ENCODE assay signal across 18 cellular contexts in the genomic region with DNA sequence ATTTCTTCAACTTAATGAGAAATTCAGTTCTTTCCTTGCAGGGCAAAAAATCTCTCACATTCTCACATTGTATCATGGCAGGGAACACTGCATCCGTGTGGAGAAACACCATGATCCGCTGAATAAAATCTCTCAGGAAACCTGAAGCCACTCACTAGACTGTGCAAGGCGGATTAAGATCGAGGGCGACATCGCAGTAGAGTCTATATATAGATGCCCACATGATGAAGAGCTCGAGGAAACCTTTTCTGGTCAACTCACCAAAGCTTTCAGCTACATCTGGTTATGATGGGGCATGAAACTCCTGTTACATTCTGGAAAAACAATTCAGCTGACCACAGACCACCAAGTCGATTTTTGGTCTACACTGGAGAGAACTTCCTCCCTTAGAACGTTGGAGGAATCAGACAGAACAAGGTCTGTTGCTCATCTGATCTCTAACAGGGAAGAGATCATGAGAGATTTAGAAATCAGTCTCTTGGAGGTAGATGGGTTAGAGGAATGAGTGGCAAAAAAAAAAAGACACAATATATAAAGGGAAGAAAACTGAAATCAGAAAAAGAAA.
DNase-seq lines count a peak whose midpoint lies in the region; TF ChIP-seq lines count a peak whose summit lies in the region.
"Had no signal": no experiment of that assay in that cellular context is flagged by ENCODE, and none has a peak within 500 bp of the region (broad histone marks: within the 10 kb centered on the region; RNA-seq: fewer than 3 reads in every experiment).

No MANE protein-coding gene starts in this region.

- peaks cover 7 to 17% (median 16%) of the 10 kb centered on the region in 10 experiments; a peak in 19 of 20 replicates for H3K4me1 ChIP-seq in BLaER1 treated with 17β-estradiol and CSF1 and Interleukin-3, amounts not matched to agents 10 nM and 100 nM
- peaks cover 54% of the 10 kb centered on the region for H3K4me1 ChIP-seq in Loucy (ENCODE audit: insufficient read depth, low read length, poor library complexity, severe bottlenecking)
- peaks cover 15% of the 10 kb centered on the region for H3K4me1 ChIP-seq in neural progenitor cell
- H3K4me1 ChIP-seq: heart left ventricle, stomach, upper lobe of right lung had no signal

- H3K36me3 Mint-ChIP-seq in neural progenitor cell: no peaks in the 10 kb centered on the region
- H3K36me3 Mint-ChIP-seq: CD4-positive, alpha-beta memory T cell; memory B cell had no signal

- H3K27ac ChIP-seq in BLaER1 treated with 17β-estradiol and CSF1 and Interleukin-3, amounts not matched to agents 10 nM and 100 nM: no peak overlapping the region
- H3K27ac ChIP-seq in WERI-Rb-1: peak overlapping the region; percentile 83
- H3K27ac ChIP-seq in neural progenitor cell: no peak overlapping the region
- H3K27ac ChIP-seq: heart left ventricle, stomach, upper lobe of right lung had no signal

- no peak overlapping the region for H3K9ac ChIP-seq in BLaER1 treated with 17β-estradiol and CSF1 and Interleukin-3, amounts not matched to agents 10 nM and 100 nM
- H3K9ac ChIP-seq in Loucy (ENCODE audit: low read depth, low read length, poor library complexity, severe bottlenecking) (peak overlapping the region; percentile 55), neural progenitor cell (no peak overlapping the region)

- H3K27me3 Mint-ChIP-seq in neural progenitor cell (ENCODE audit: insufficient read depth, low read depth): peaks cover 10% of the 10 kb centered on the region

- no peak for TF ChIP-seq CTCF in Loucy (conservative IDR thresholded peaks at IDR 0.05; ENCODE audit: low read length)
- no peak for TF ChIP-seq CTCF in WERI-Rb-1 (IDR thresholded peaks at IDR 0.05; ENCODE audit: low read depth, low read length)
- TF ChIP-seq CTCF in neural progenitor cell (IDR thresholded peaks at IDR 0.05): no peak

- H3K9me3 Mint-ChIP-seq in neural progenitor cell: no peaks in the 10 kb centered on the region
- H3K9me3 Mint-ChIP-seq: activated T-cell treated with anti-CD3 and anti-CD28 coated beads, Interleukin-2, amount 50 U/mL, for 24 hours; CD4-positive, alpha-beta memory T cell had no signal

- no peaks in the 10 kb centered on the region for H4K20me1 ChIP-seq in BLaER1 treated with 17β-estradiol and CSF1 and Interleukin-3, amounts not matched to agents 10 nM and 100 nM
- H4K20me1 ChIP-seq in Loucy (ENCODE audit: insufficient read depth, low read length, poor library complexity, severe bottlenecking) (no peaks in the 10 kb centered on the region), neural progenitor cell (ENCODE audit: low read depth) (no peaks in the 10 kb centered on the region)

- H3K27me3 ChIP-seq in BLaER1 treated with 17β-estradiol and CSF1 and Interleukin-3, amounts not matched to agents 10 nM and 100 nM: no peaks in the 10 kb centered on the region
- H3K27me3 ChIP-seq in Loucy (ENCODE audit: insufficient read depth, low read length, poor library complexity, severe bottlenecking): no peaks in the 10 kb centered on the region
- no peaks in the 10 kb centered on the region for H3K27me3 ChIP-seq in WERI-Rb-1 (ENCODE audit: insufficient read depth, low read depth, severe bottlenecking)
- no peaks in the 10 kb centered on the region for H3K27me3 ChIP-seq in neural progenitor cell

- H3K4me1 Mint-ChIP-seq in neural progenitor cell: peaks cover 6% of the 10 kb centered on the region

- H3K4me3 Mint-ChIP-seq in neural progenitor cell: no peak overlapping the region
- H3K4me3 Mint-ChIP-seq: activated T-cell treated with anti-CD3 and anti-CD28 coated beads, Interleukin-2, amount 50 U/mL, for 24 hours; memory B cell had no signal

- no peak overlapping the region for H3K4me3 ChIP-seq in BLaER1 treated with 17β-estradiol and CSF1 and Interleukin-3, amounts not matched to agents 10 nM and 100 nM
- peak overlapping the region; percentile 65 for H3K4me3 ChIP-seq in Loucy (ENCODE audit: low read length, poor library complexity, severe bottlenecking)
- H3K4me3 ChIP-seq in WERI-Rb-1 (ENCODE audit: low read depth, low read length): peak overlapping the region; percentile 35
- no peak overlapping the region for H3K4me3 ChIP-seq in neural progenitor cell
- H3K4me3 ChIP-seq: heart left ventricle, stomach, upper lobe of right lung had no signal

- H3K9me3 ChIP-seq in BLaER1 treated with 17β-estradiol and CSF1 and Interleukin-3, amounts not matched to agents 10 nM and 100 nM (replicated peaks in 1 of 11): 0 out of 22 replicates have a peak, but pooled peaks cover 0 to 6% (median 0%) of the 10 kb centered on the region in 11 experiments
- H3K9me3 ChIP-seq in Loucy (ENCODE audit: insufficient read depth, low read depth, low read length): no peaks in the 10 kb centered on the region
- H3K9me3 ChIP-seq in WERI-Rb-1 (ENCODE audit: severe bottlenecking): no peaks in the 10 kb centered on the region
- no peaks in the 10 kb centered on the region for H3K9me3 ChIP-seq in neural progenitor cell (ENCODE audit: low read depth)
- H3K9me3 ChIP-seq: heart left ventricle, stomach, upper lobe of right lung had no signal

- H3F3A ChIP-seq in Loucy (ENCODE audit: low read depth) (peaks cover 3% of the 10 kb centered on the region; the same call in 1 of the 2 replicates), neural progenitor cell (ENCODE audit: low read depth) (peaks cover 3% of the 10 kb centered on the region)

- H2AFZ ChIP-seq in Loucy (ENCODE audit: low read length) (peak overlapping the region; percentile 31; the same call in 1 of the 2 replicates), neural progenitor cell (replicated peaks) (peak overlapping the region; percentile 75)

- no peaks in the 10 kb centered on the region for H3K79me2 ChIP-seq in Loucy (ENCODE audit: insufficient read depth, low read length)
- no peaks in the 10 kb centered on the region for H3K79me2 ChIP-seq in neural progenitor cell (ENCODE audit: low read depth)

- no peaks in the 10 kb centered on the region for H3K36me3 ChIP-seq in BLaER1 treated with 17β-estradiol and CSF1 and Interleukin-3, amounts not matched to agents 10 nM and 100 nM
- H3K36me3 ChIP-seq in Loucy (ENCODE audit: insufficient read depth, low read length) (no peaks in the 10 kb centered on the region), WERI-Rb-1 (no peaks in the 10 kb centered on the region), neural progenitor cell (no peaks in the 10 kb centered on the region)
- H3K36me3 ChIP-seq: heart left ventricle, stomach, upper lobe of right lung had no signal

- no peak overlapping the region for H3K27ac Mint-ChIP-seq in neural progenitor cell
- H3K27ac Mint-ChIP-seq: CD4-positive, alpha-beta memory T cell; memory B cell had no signal

- peak; percentile 86 for DNase-seq in WERI-Rb-1
- no peak for DNase-seq in neural progenitor cell (ENCODE audit: low spot score)
- no peak for DNase-seq in DMS79 treated with DMSO at 0.1 percent for 48 hours (lab: John Stamatoyannopoulos, UW)
- DNase-seq in HK-2 (ENCODE audit: unreplicated experiment): no peak
- DNase-seq in NCI-H1417 treated with DMSO at 0.1 percent for 48 hours (lab: John Stamatoyannopoulos, UW): no peak
- DNase-seq in SHP77 treated with DMSO at 0.1 percent for 48 hours (lab: John Stamatoyannopoulos, UW): no peak
- DNase-seq: activated CD4-positive, alpha-beta T cell treated with anti-CD3 and anti-CD28 coated beads, Interleukin-2, amount 50 U/mL, for 1 hour; CD4-positive, alpha-beta memory T cell; heart left ventricle; NCI-H187 treated with DMSO at 0.1 percent for 48 hours; NCI-H446 treated with DMSO at 0.1 percent for 48 hours; PC-3; stomach; upper lobe of right lung had no signal

- peak overlapping the region; percentile 12 to 72 (median 53) for H3K4me2 ChIP-seq in BLaER1 treated with 17β-estradiol and CSF1 and Interleukin-3, amounts not matched to agents 10 nM and 100 nM
- H3K4me2 ChIP-seq in Loucy (ENCODE audit: low read depth, low read length, poor library complexity, severe bottlenecking) (peak overlapping the region; percentile 85), neural progenitor cell (no peak overlapping the region)

- no peaks in the 10 kb centered on the region for H3K9me2 ChIP-seq in Loucy (replicated peaks; ENCODE audit: low read depth, low read length)

Comparison
In these comparisons a context has a peak if more than half of its experiments do, and no peak if none do; other contexts are left out.
1. H3K4me3 ChIP-seq: peak in Loucy (single experiment) and WERI-Rb-1 (single experiment); none in BLaER1 treated with 17β-estradiol and CSF1 and Interleukin-3, amounts not matched to agents 10 nM and 100 nM (0 of 10) and neural progenitor cell (single experiment).